16 cellular contexts compared by ENCODE assay signal in the genomic region with DNA sequence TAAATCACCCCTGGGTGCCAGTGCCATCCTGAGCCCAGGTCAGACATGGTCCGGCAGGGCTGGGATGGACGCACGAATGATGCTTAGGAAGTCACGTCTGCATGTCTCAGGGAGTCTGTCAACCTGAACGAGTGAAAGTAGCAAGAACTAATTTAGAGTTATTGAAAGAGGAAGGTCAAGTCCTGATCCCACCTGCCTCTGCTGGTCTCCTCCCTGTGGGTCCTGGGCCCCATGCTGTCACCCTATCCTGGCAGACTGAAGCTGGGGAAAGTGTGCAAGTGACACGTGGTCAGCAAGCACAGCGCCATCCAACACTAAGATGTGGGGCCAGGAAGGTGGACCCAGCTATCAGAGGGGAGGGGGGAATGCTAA. TPM values are rescaled to one million over a fixed set of nuclear protein-coding genes. Genes with fewer than 3 reads are reported as not detected.
DNase-seq lines count a peak whose midpoint lies in the region; ATAC-seq and TF ChIP-seq lines count a peak whose summit lies in the region.
"Had no signal": no experiment of that assay in that cellular context is flagged by ENCODE, and none has a peak within 500 bp of the region (broad histone marks: within the 10 kb centered on the region; RNA-seq: fewer than 3 reads in every experiment).

No MANE protein-coding gene starts in this region.

- H3K4me2 ChIP-seq in Karpas-422 (ENCODE audit: low read depth, low read length, poor library complexity, severe bottlenecking): peak overlapping the region; percentile 74

- intact Hi-C loops in left ventricle myocardium superior (cut with micrococcal nuclease): no loop called here

- peak overlapping the region; percentile 76 for H3K9ac ChIP-seq in Karpas-422 (ENCODE audit: low read length)

- H3K9me3 ChIP-seq in Karpas-422 (ENCODE audit: low read length): no peaks in the 10 kb centered on the region
- H3K9me3 ChIP-seq: lower lobe of right lung had no signal

- peak overlapping the region; percentile 70 for H3K27ac ChIP-seq in Karpas-422 (ENCODE audit: low read length)
- H3K27ac ChIP-seq: lower lobe of right lung had no signal

- H2AFZ ChIP-seq in Karpas-422 (ENCODE audit: low read length): 0 out of 2 replicates have a peak overlapping the region, but pooled peaks have one; percentile 21

- H3K4me1 ChIP-seq in Karpas-422 (ENCODE audit: low read length): peaks cover 37% of the 10 kb centered on the region

- peak; percentile 32 for ATAC-seq in GM19328 (IDR thresholded peaks at IDR 0.05; ENCODE audit: unreplicated experiment)
- ATAC-seq in HG02763 (IDR thresholded peaks at IDR 0.05; ENCODE audit: unreplicated experiment): peak; percentile 38
- no peak for ATAC-seq in left ventricle myocardium superior
- ATAC-seq: lower lobe of right lung had no signal

- H3K9me2 ChIP-seq in Karpas-422 (replicated peaks; ENCODE audit: insufficient read depth, low read length): no peaks in the 10 kb centered on the region

- no peaks in the 10 kb centered on the region for H3K36me3 ChIP-seq in Karpas-422 (ENCODE audit: insufficient read depth, low read length)
- H3K36me3 ChIP-seq: lower lobe of right lung had no signal

- no peaks in the 10 kb centered on the region for H3K79me2 ChIP-seq in Karpas-422 (ENCODE audit: low read length)

- no peaks in the 10 kb centered on the region for H4K20me1 ChIP-seq in Karpas-422 (ENCODE audit: insufficient read depth, low read depth, low read length)

- no peaks in the 10 kb centered on the region for H3K27me3 ChIP-seq in Karpas-422 (ENCODE audit: low read length)

- DNase-seq in Karpas-422 (peak; percentile 70), NCI-H1092 (lab: John Stamatoyannopoulos, UW) (no peak), left ventricle myocardium superior (no peak), hepatic stellate cell (ENCODE audit: low spot score) (no peak), pons (ENCODE audit: low spot score) (no peak)
- DNase-seq: aorta; DND-41; lower lobe of right lung; NCI-H2107; occipital lobe; RPMI8226; stimulated activated naive CD8-positive, alpha-beta T cell treated with anti-CD3 and anti-CD28 coated beads, Interleukin-15, amount 100 ng/mL, for 72 hours had no signal

- TF ChIP-seq CTCF in GM12875 (IDR thresholded peaks at IDR 0.05; ENCODE audit: borderline replicate concordance, insufficient read depth, low read depth, low read length): no peak

- peak overlapping the region; percentile 50 for H3K4me3 ChIP-seq in GM12875 (ENCODE audit: low read depth, low read length)
- H3K4me3 ChIP-seq in Karpas-422 (ENCODE audit: low read length): peak overlapping the region; percentile 66
- H3K4me3 ChIP-seq: K562, lower lobe of right lung had no signal

RNA-seq across cellular contexts. Expression of gene GRID1, which starts 26.1 kb away (rescaled TPM):
- 0.07 and 0.18 TPM in 2 replicates for total RNA-seq in Karpas-422 (2014; rRNA removed; shearing (Covaris generic); ENCODE audit: low replicate concordance)
- 2.4 TPM for total RNA-seq in left ventricle myocardium superior
